2 cellular contexts compared by ENCODE assay signal in genomic region chr1:227749225-227749624, GRCh38.
TF ChIP-seq lines count a peak whose summit lies in the region.

No MANE protein-coding gene starts in this region.

TF ChIP-seq in K562, 482 proteins besides CTCF, POLR2A, EP300 and RAD21:
- TF ChIP-seq FOXK2 (conservative IDR thresholded peaks at IDR 0.05 in 1 of 2, IDR thresholded peaks at IDR 0.05 in 1 of 2; ENCODE audit: low read depth in 2 of 2), result 0 out of 4 replicates have a peak, but pooled peaks of 1 of the 2 experiments have one; percentile 9
- TF ChIP-seq CEBPB (tag; IDR thresholded peaks at IDR 0.05), result peak; percentile 5; the same call in 1 of the 2 replicates
- no peak for TF ChIP-seq CBFB (CRISPR knock-in tag; IDR thresholded peaks at IDR 0.05)
- TF ChIP-seq WHSC1 (IDR thresholded peaks at IDR 0.05; ENCODE audit: low read length), result peak; percentile 32
- TF ChIP-seq CXXC5 (CRISPR knock-in tag; IDR thresholded peaks at IDR 0.05), result 0 out of 2 replicates have a peak, but pooled peaks have one; percentile 3
- no peak for TF ChIP-seq ELK3 (CRISPR knock-in tag; IDR thresholded peaks at IDR 0.05)
- no peak for TF ChIP-seq NR4A1 (CRISPR knock-in tag; IDR thresholded peaks at IDR 0.05)
- 0 out of 2 replicates have a peak, but pooled peaks have one; percentile 61 for TF ChIP-seq NR4A1 (tag; IDR thresholded peaks at IDR 0.05)
- TF ChIP-seq ZNF444 (CRISPR knock-in tag; IDR thresholded peaks at IDR 0.05), result no peak
- TF ChIP-seq CREB3 (tag; conservative IDR thresholded peaks at IDR 0.05; ENCODE audit: low read depth), result 0 out of 2 replicates have a peak, but pooled peaks have one; percentile 43
- TF ChIP-seq ID3 (CRISPR knock-in tag; IDR thresholded peaks at IDR 0.05), result no peak
- TF ChIP-seq ID3 (tag; IDR thresholded peaks at IDR 0.05), result peak; percentile 65; the same call in 1 of the 2 replicates
- 0 out of 2 replicates have a peak, but pooled peaks have one; percentile 5 for TF ChIP-seq SMAD4 (CRISPR knock-in tag; conservative IDR thresholded peaks at IDR 0.05)
- no peak for TF ChIP-seq CEBPG (CRISPR knock-in tag; IDR thresholded peaks at IDR 0.05)
- TF ChIP-seq CEBPG (tag; conservative IDR thresholded peaks at IDR 0.05 in 1 of 2, IDR thresholded peaks at IDR 0.05 in 1 of 2), result peak in 1 of 2 experiments; percentile 5; a peak in 1 of 4 replicates
- no peak for TF ChIP-seq CREB3L1 (IDR thresholded peaks at IDR 0.05; ENCODE audit: borderline replicate concordance, low read depth)
- TF ChIP-seq SMARCE1 (IDR thresholded peaks at IDR 0.05), result no peak
- TF ChIP-seq ZNF766 (CRISPR knock-in tag; conservative IDR thresholded peaks at IDR 0.05), result peak; percentile 43; the same call in 1 of the 2 replicates
- TF ChIP-seq ZBTB11 (CRISPR knock-in tag; IDR thresholded peaks at IDR 0.05), result peak in 1 of 3 experiments; percentile 16; a peak in 1 of 6 replicates

TF ChIP-seq in SK-N-SH, 30 proteins besides CTCF, POLR2A, EP300 and RAD21:
- no peak for TF ChIP-seq YY1 (IDR thresholded peaks at IDR 0.05; ENCODE audit: low read depth)
- TF ChIP-seq USF1 (IDR thresholded peaks at IDR 0.05; ENCODE audit: borderline replicate concordance, low read depth), result no peak
- no peak for TF ChIP-seq FOXJ3 (CRISPR knock-in tag; IDR thresholded peaks at IDR 0.05)
- TF ChIP-seq MEF2A (IDR thresholded peaks at IDR 0.05; ENCODE audit: borderline replicate concordance, low read depth), result no peak
- no peak for TF ChIP-seq CHD2 (IDR thresholded peaks at IDR 0.05; ENCODE audit: low read length, partially characterized antibody)
- no peak for TF ChIP-seq RFX5 (IDR thresholded peaks at IDR 0.05; ENCODE audit: low read length)
- TF ChIP-seq REST (IDR thresholded peaks at IDR 0.05; ENCODE audit: low read depth, low read length), result no peak
- no peak for TF ChIP-seq GABPA (IDR thresholded peaks at IDR 0.05; ENCODE audit: low read depth)
- no peak for TF ChIP-seq GATA2 (CRISPR knock-in tag; IDR thresholded peaks at IDR 0.05)
- no peak for TF ChIP-seq EZH2phosphoT487 (IDR thresholded peaks at IDR 0.05; ENCODE audit: borderline replicate concordance, low read depth)
- TF ChIP-seq TCF12 (IDR thresholded peaks at IDR 0.05), result no peak
